In genomic region chr1:212691561-212692071, GRCh38 we compare ENCODE assay signal across 16 cellular contexts. TPM values are rescaled to one million over a fixed set of nuclear protein-coding genes. Genes with fewer than 3 reads are reported as not detected.
A peak's percentile ranks its signal among the peaks of the same experiment; 100 is the strongest.
DNase-seq lines count a peak whose midpoint lies in the region; ATAC-seq and TF ChIP-seq lines count a peak whose summit lies in the region.
"Had no signal": no experiment of that assay in that cellular context is flagged by ENCODE, and none has a peak within 500 bp of the region (broad histone marks: within the 10 kb centered on the region; RNA-seq: fewer than 3 reads in every experiment).

No MANE protein-coding gene starts in this region.

- H3K4me1 Mint-ChIP-seq in CD4-positive, CD25-positive, alpha-beta regulatory T cell, result peaks cover 0 to 20% (median 6%) of the 10 kb centered on the region in 4 donors
- H3K4me1 Mint-ChIP-seq in T-helper 2 cell treated with Interferon-gamma antibody and Interleukin-4, amounts not matched to agents 5 μg/mL and 100 μg/mL, for 36 hours (ENCODE audit: low read depth), result peaks cover 23% of the 10 kb centered on the region

- H3K27ac ChIP-seq in CD4-positive, CD25-positive, alpha-beta regulatory T cell (ENCODE audit: insufficient read depth, low read length, poor library complexity, severe bottlenecking), result no peak overlapping the region
- no peak overlapping the region for H3K27ac ChIP-seq in esophagus squamous epithelium
- H3K27ac ChIP-seq: dorsolateral prefrontal cortex, SK-N-MC had no signal

- H3K36me3 Mint-ChIP-seq in CD4-positive, CD25-positive, alpha-beta regulatory T cell, result no peaks in the 10 kb centered on the region
- peaks cover 13% of the 10 kb centered on the region for H3K36me3 Mint-ChIP-seq in T-helper 2 cell treated with Interferon-gamma antibody and Interleukin-4, amounts not matched to agents 5 μg/mL and 100 μg/mL, for 36 hours (ENCODE audit: low read depth)
- H3K36me3 Mint-ChIP-seq: naive thymus-derived CD8-positive, alpha-beta T cell had no signal

- H3K27me3 Mint-ChIP-seq in CD4-positive, CD25-positive, alpha-beta regulatory T cell, result peaks cover 8% of the 10 kb centered on the region
- no peaks in the 10 kb centered on the region for H3K27me3 Mint-ChIP-seq in T-helper 2 cell treated with Interferon-gamma antibody and Interleukin-4, amounts not matched to agents 5 μg/mL and 100 μg/mL, for 36 hours (ENCODE audit: low read depth)

- no peaks in the 10 kb centered on the region for H3K36me3 ChIP-seq in CD4-positive, CD25-positive, alpha-beta regulatory T cell (ENCODE audit: control insufficient read depth, insufficient read depth, low read length)
- H3K36me3 ChIP-seq in esophagus squamous epithelium, result peaks cover 0 to 2% (median 0%) of the 10 kb centered on the region in 3 donors

- 73 to 75% methylated on average over 6 to 7 of the region's 9 CpGs for WGBS in esophagus squamous epithelium, 2 donors

- ATAC-seq in CD4-positive, CD25-positive, alpha-beta regulatory T cell (ENCODE audit: low read depth in 2 of 2), result peak in 1 of 2 donors; percentile 8
- ATAC-seq in GM18511 (IDR thresholded peaks at IDR 0.05; ENCODE audit: unreplicated experiment) (peak; percentile 73), HG02678 (IDR thresholded peaks at IDR 0.05; ENCODE audit: unreplicated experiment) (peak; percentile 65)
- ATAC-seq: naive thymus-derived CD8-positive, alpha-beta T cell had no signal

- H3K9me3 Mint-ChIP-seq in CD4-positive, CD25-positive, alpha-beta regulatory T cell, result no peaks in the 10 kb centered on the region
- H3K9me3 Mint-ChIP-seq in T-helper 2 cell treated with Interferon-gamma antibody and Interleukin-4, amounts not matched to agents 5 μg/mL and 100 μg/mL, for 36 hours, result no peaks in the 10 kb centered on the region
- H3K9me3 Mint-ChIP-seq: naive thymus-derived CD8-positive, alpha-beta T cell had no signal

- intact Hi-C loops in esophagus squamous epithelium (cut with DNase I), result no loop called here

- no peaks in the 10 kb centered on the region for H3K4me1 ChIP-seq in CD4-positive, CD25-positive, alpha-beta regulatory T cell (ENCODE audit: control insufficient read depth, insufficient read depth, low read length, poor library complexity, severe bottlenecking)
- peaks cover 0 to 3% (median 0%) of the 10 kb centered on the region in 3 donors for H3K4me1 ChIP-seq in esophagus squamous epithelium

- H3K4me3 Mint-ChIP-seq in CD4-positive, CD25-positive, alpha-beta regulatory T cell, result peak overlapping the region in 1 of 4 donors; percentile 5
- H3K4me3 Mint-ChIP-seq in T-helper 2 cell treated with Interferon-gamma antibody and Interleukin-4, amounts not matched to agents 5 μg/mL and 100 μg/mL, for 36 hours, result no peak overlapping the region
- H3K4me3 Mint-ChIP-seq: naive thymus-derived CD8-positive, alpha-beta T cell had no signal

- peak overlapping the region in 2 of 3 donors; percentile 11 to 72 for H3K27ac Mint-ChIP-seq in CD4-positive, CD25-positive, alpha-beta regulatory T cell
- H3K27ac Mint-ChIP-seq in T-helper 2 cell treated with Interferon-gamma antibody and Interleukin-4, amounts not matched to agents 5 μg/mL and 100 μg/mL, for 36 hours, result no peak overlapping the region

- TF ChIP-seq CTCF in esophagus squamous epithelium (IDR thresholded peaks at IDR 0.05), result no peak

- DNase-seq in CD4-positive, CD25-positive, alpha-beta regulatory T cell, result peak in 1 of 3 donors; percentile 52
- peak; percentile 53 for DNase-seq in T-helper 2 cell treated with Interferon-gamma antibody and Interleukin-4, amounts not matched to agents 5 μg/mL and 100 μg/mL, for 36 hours (ENCODE audit: low spot score)
- DNase-seq in NCI-H2171 (lab: John Stamatoyannopoulos, UW) (no peak), SHP77 (lab: John Stamatoyannopoulos, UW) (no peak), COR-L47 (lab: John Stamatoyannopoulos, UW) (no peak), esophagus squamous epithelium (lab: John Stamatoyannopoulos, UW) (no peak)
- DNase-seq: AML-193; dorsolateral prefrontal cortex; H7; naive thymus-derived CD8-positive, alpha-beta T cell; NCI-H1105; NCI-H226; stimulated activated CD4-positive, alpha-beta T cell treated with anti-CD3 and anti-CD28 coated beads, Interleukin-2, amount 100 ng/mL, for 24 hours had no signal

- H3K9me3 ChIP-seq in CD4-positive, CD25-positive, alpha-beta regulatory T cell (ENCODE audit: control insufficient read depth in 2 of 2, low read length in 2 of 2), result no peaks in the 10 kb centered on the region
- H3K9me3 ChIP-seq in esophagus squamous epithelium, result no peaks in the 10 kb centered on the region

- no peaks in the 10 kb centered on the region for H3K27me3 ChIP-seq in CD4-positive, CD25-positive, alpha-beta regulatory T cell (ENCODE audit: control insufficient read depth, insufficient read depth, low read length)
- H3K27me3 ChIP-seq in esophagus squamous epithelium, result peaks cover 0 to 32% (median 0%) of the 10 kb centered on the region in 4 donors

- TF ChIP-seq POLR2A in esophagus squamous epithelium (IDR thresholded peaks at IDR 0.05), result no peak

- peak overlapping the region; percentile 33 for H3K4me3 ChIP-seq in CD4-positive, CD25-positive, alpha-beta regulatory T cell (ENCODE audit: low read depth, low read length)
- no peak overlapping the region for H3K4me3 ChIP-seq in esophagus squamous epithelium
- H3K4me3 ChIP-seq: dorsolateral prefrontal cortex, SK-N-MC had no signal

RNA-seq across cellular contexts. Expression of gene BATF3, which starts 8.0 kb away (rescaled TPM):
- total RNA-seq in CD4-positive, CD25-positive, alpha-beta regulatory T cell, result 2.6 TPM
- 1 to 10 TPM; 1.6 to 4.4 (median 2.9) TPM for polyA plus RNA-seq in CD4-positive, CD25-positive, alpha-beta regulatory T cell
- 1 to 10 TPM in 1 of 4 donors, under 1 TPM in 2, not detected in 1; 0.83 to 2.3 (median 0.91) TPM for total RNA-seq in esophagus squamous epithelium
